In genomic region chr1:76611782-76612445, GRCh38 we compare ENCODE assay signal across 8 cellular contexts.
"Had no signal": no experiment of that assay in that cellular context is flagged by ENCODE, and none has a peak within 500 bp of the region (broad histone marks: within the 10 kb centered on the region; RNA-seq: fewer than 3 reads in every experiment).

No MANE protein-coding gene starts in this region.

- H3K4me3 ChIP-seq: GM23338, K562 had no signal

- H3K4me1 Mint-ChIP-seq: GM23338, H9 had no signal

- ATAC-seq: GM23338, K562 had no signal

- H3K9me3 Mint-ChIP-seq: GM23338, H9 had no signal

- H3K27ac Mint-ChIP-seq: GM23338 had no signal

- FAIRE-seq: H1, H54, HTR-8/SVneo, K562 had no signal

- DNase-seq: H9, HCEC 1CT, IMR-90 had no signal

- H3K4me3 Mint-ChIP-seq: GM23338, H9 had no signal
